9 cellular contexts compared by ENCODE assay signal in the genomic region with DNA sequence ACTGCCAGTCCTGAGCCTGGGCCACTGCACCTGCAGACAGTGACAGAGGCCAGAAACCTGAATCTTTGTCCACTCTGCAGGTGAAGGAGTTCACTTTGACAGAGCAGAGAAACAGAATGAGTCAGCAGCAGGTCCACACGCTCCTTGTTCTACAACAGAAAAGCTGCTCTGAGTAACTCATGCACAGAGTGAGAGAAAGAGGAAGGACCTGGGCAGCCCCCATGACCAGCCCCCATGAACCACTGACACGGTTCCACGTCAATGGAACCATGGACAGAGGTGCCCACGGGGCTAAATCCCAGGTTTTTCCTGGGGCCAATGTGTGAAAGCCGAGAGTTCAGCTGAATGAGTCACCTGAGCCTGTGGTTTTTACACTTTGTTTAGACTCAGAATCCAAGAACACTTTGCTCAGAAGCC. TPM values are rescaled to one million over a fixed set of nuclear protein-coding genes. Genes with fewer than 3 reads are reported as not detected.
DNase-seq lines count a peak whose midpoint lies in the region; ATAC-seq and TF ChIP-seq lines count a peak whose summit lies in the region.
"Had no signal": no experiment of that assay in that cellular context is flagged by ENCODE, and none has a peak within 500 bp of the region (broad histone marks: within the 10 kb centered on the region; RNA-seq: fewer than 3 reads in every experiment).

No MANE protein-coding gene starts in this region.

- H3K27ac Mint-ChIP-seq in chondrocyte (ENCODE audit: unreplicated experiment): no peak overlapping the region

- H3K27me3 Mint-ChIP-seq in chondrocyte (ENCODE audit: low read depth): peaks cover 7% of the 10 kb centered on the region

- no peak overlapping the region for H3K4me3 Mint-ChIP-seq in chondrocyte (ENCODE audit: unreplicated experiment)

- TF ChIP-seq EP300 in tibial nerve (IDR thresholded peaks at IDR 0.05): no peak

- peak; percentile 7 to 37 for DNase-seq in foreskin fibroblast
- no peak for DNase-seq in NCI-H446 (lab: John Stamatoyannopoulos, UW)
- no peak for DNase-seq in tibial nerve (ENCODE audit: low spot score in 2 of 2)
- no peak for DNase-seq in NCI-H2171 (lab: John Stamatoyannopoulos, UW)
- DNase-seq in chondrocyte (ENCODE audit: low spot score): no peak
- DNase-seq: H7 had no signal

- TF ChIP-seq CTCF in foreskin fibroblast (IDR thresholded peaks at IDR 0.05; ENCODE audit: low read depth, low read length) (no peak), tibial nerve (IDR thresholded peaks at IDR 0.05) (no peak), chondrocyte (IDR thresholded peaks at IDR 0.05) (no peak)

- no peaks in the 10 kb centered on the region for H3K27me3 ChIP-seq in tibial nerve

- no peaks in the 10 kb centered on the region for H3K36me3 Mint-ChIP-seq in chondrocyte (ENCODE audit: low read depth)

- TF ChIP-seq POLR2A in tibial nerve (IDR thresholded peaks at IDR 0.05): no peak

- WGBS in tibial nerve, 2 donors: 82 to 88% methylated on average over 5 of the region's 5 CpGs

- ATAC-seq in GM18498 (IDR thresholded peaks at IDR 0.05; ENCODE audit: unreplicated experiment): peak; percentile 86
- ATAC-seq in GM21576 (IDR thresholded peaks at IDR 0.05; ENCODE audit: unreplicated experiment): peak; percentile 95
- ATAC-seq in HG03565 (IDR thresholded peaks at IDR 0.05; ENCODE audit: unreplicated experiment): peak; percentile 98

- H3K4me1 Mint-ChIP-seq in chondrocyte (ENCODE audit: low read depth): peaks cover 5% of the 10 kb centered on the region

- H3K9me3 ChIP-seq in tibial nerve: no peaks in the 10 kb centered on the region

- H3K4me1 ChIP-seq in tibial nerve: no peaks in the 10 kb centered on the region

- no peaks in the 10 kb centered on the region for H3K9me3 Mint-ChIP-seq in chondrocyte (ENCODE audit: low read depth)

- no peaks in the 10 kb centered on the region for H3K36me3 ChIP-seq in tibial nerve

- H3K27ac ChIP-seq in tibial nerve: no peak overlapping the region

- H3K4me3 ChIP-seq in foreskin fibroblast (ENCODE audit: low read depth in 1 of 2, low read length in 2 of 2): no peak overlapping the region
- H3K4me3 ChIP-seq in tibial nerve: no peak overlapping the region

RNA-seq across cellular contexts. Expression of gene CTBP2, which starts 40.8 kb away (rescaled TPM):
- total RNA-seq in tibial nerve (10 to 100 TPM; 40.4 to 97.9 (median 62.3) TPM), chondrocyte (62.6 to 90.6 TPM (median 86.4 TPM) in 3 replicates)

Comparison
In these comparisons a context has a peak if more than half of its experiments do, and no peak if none do; other contexts are left out.
1. DNase-seq: peak in foreskin fibroblast (2 of 2); none in NCI-H446 (0 of 2), tibial nerve (0 of 2), NCI-H2171 (single experiment) and chondrocyte (single experiment).
2. Peak in every context shown above with its lines, with median percentiles within 50 percentile points of each other: ATAC-seq.